In genomic region chr10:71748671-71749191, GRCh38 we compare ENCODE assay signal across 8 cellular contexts. TPM values are rescaled to one million over a fixed set of nuclear protein-coding genes. Genes with fewer than 3 reads are reported as not detected.
DNase-seq lines count a peak whose midpoint lies in the region; ATAC-seq and TF ChIP-seq lines count a peak whose summit lies in the region.

No MANE protein-coding gene starts in this region.

- peak overlapping the region; percentile 18; the same call in 1 of the 2 replicates for H3K4me3 ChIP-seq in OCI-LY3 (ENCODE audit: low read length)
- H3K4me3 ChIP-seq in left lung = peak overlapping the region in 1 of 2 donors; percentile 2

- intact Hi-C loops in left lung (cut with DNase I) = no loop called here

- H3K9me3 ChIP-seq in OCI-LY3 (ENCODE audit: insufficient read depth, low read length) = no peaks in the 10 kb centered on the region
- no peaks in the 10 kb centered on the region for H3K9me3 ChIP-seq in left lung

- DNase-seq in activated gamma-delta T cell (lab: John Stamatoyannopoulos, UW) (peak; percentile 53), left lung (peak; percentile 86 to 94), RKO (ENCODE audit: low spot score) (no peak), SHP77 treated with DMSO at 0.1 percent for 48 hours (lab: John Stamatoyannopoulos, UW) (no peak), HEK293T (ENCODE audit: extremely low spot score) (no peak)
- DNase-seq in stimulated activated CD8-positive, alpha-beta memory T cell treated with anti-CD3 and anti-CD28 coated beads, Interleukin-4, amount 100 ng/mL, for 24 hours (ENCODE audit: low read depth) = peak; percentile 60

- H3K36me3 ChIP-seq in OCI-LY3 (replicated peaks; ENCODE audit: low read depth, low read length) (no peaks in the 10 kb centered on the region), left lung (peaks cover 0 to 39% of the 10 kb centered on the region in 2 donors)

- H3K27ac ChIP-seq in OCI-LY3 (ENCODE audit: low read length) = no peak overlapping the region
- H3K27ac ChIP-seq in left lung = peak overlapping the region; percentile 71 to 94

- H3K27me3 ChIP-seq in OCI-LY3 (ENCODE audit: low read depth, low read length) = peaks cover 4% of the 10 kb centered on the region
- no peaks in the 10 kb centered on the region for H3K27me3 ChIP-seq in left lung

- H2AFZ ChIP-seq in OCI-LY3 (ENCODE audit: low read depth, low read length) = peak overlapping the region; percentile 97

- POLR2A ChIA-PET in HEK293T (lab: Yijun Ruan, JAX) = no interaction called here

- peaks cover 25% of the 10 kb centered on the region for H3K4me1 ChIP-seq in OCI-LY3 (ENCODE audit: low read length)
- H3K4me1 ChIP-seq in left lung = peaks cover 39 to 95% of the 10 kb centered on the region in 2 donors

- H3K4me2 ChIP-seq in OCI-LY3 (ENCODE audit: low read length) = peak overlapping the region; percentile 64

- ATAC-seq in GM19468 (IDR thresholded peaks at IDR 0.05; ENCODE audit: extremely low read depth, unreplicated experiment) (peak; percentile 25), left lung (peak; percentile 62)

- H4K20me1 ChIP-seq in OCI-LY3 (ENCODE audit: insufficient read depth, low read length) = no peaks in the 10 kb centered on the region

- peak overlapping the region; percentile 4; the same call in 1 of the 2 replicates for H3K9ac ChIP-seq in OCI-LY3 (ENCODE audit: low read length)

- no peaks in the 10 kb centered on the region for H3K79me2 ChIP-seq in OCI-LY3 (ENCODE audit: low read length)

- TF ChIP-seq CTCF in OCI-LY3 (IDR thresholded peaks at IDR 0.05; ENCODE audit: low read depth, low read length) = no peak
- peak in 1 of 2 donors; percentile 37 for TF ChIP-seq CTCF in left lung (IDR thresholded peaks at IDR 0.05)

- CTCF ChIA-PET in HEK293T (lab: Yijun Ruan, JAX) = no interaction called here

TF ChIP-seq in HEK293T, 16 proteins besides CTCF, POLR2A, EP300 and RAD21:
- TF ChIP-seq ELF4 (IDR thresholded peaks at IDR 0.05) (no peak), ZNF384 (IDR thresholded peaks at IDR 0.05) (no peak), NFRKB (IDR thresholded peaks at IDR 0.05) (no peak), L3MBTL2 (conservative IDR thresholded peaks at IDR 0.05) (no peak), BHLHE40 (IDR thresholded peaks at IDR 0.05; ENCODE audit: borderline replicate concordance) (no peak), LEF1 (IDR thresholded peaks at IDR 0.05; ENCODE audit: borderline replicate concordance) (no peak)
- TF ChIP-seq, protein P1, sequence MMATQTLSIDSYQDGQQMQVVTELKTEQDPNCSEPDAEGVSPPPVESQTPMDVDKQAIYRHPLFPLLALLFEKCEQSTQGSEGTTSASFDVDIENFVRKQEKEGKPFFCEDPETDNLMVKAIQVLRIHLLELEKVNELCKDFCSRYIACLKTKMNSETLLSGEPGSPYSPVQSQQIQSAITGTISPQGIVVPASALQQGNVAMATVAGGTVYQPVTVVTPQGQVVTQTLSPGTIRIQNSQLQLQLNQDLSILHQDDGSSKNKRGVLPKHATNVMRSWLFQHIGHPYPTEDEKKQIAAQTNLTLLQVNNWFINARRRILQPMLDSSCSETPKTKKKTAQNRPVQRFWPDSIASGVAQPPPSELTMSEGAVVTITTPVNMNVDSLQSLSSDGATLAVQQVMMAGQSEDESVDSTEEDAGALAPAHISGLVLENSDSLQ (IDR thresholded peaks at IDR 0.05) = no peak
TF ChIP-seq in HEK293T: peak in this region for 0.

RNA-seq across cellular contexts. Expression of gene VSIR, which starts 24.6 kb away (rescaled TPM):
- total RNA-seq in left lung = 100 to 1,000 TPM in 1 of 2 donors, 10 to 100 TPM in 1; 46.7 to 133 TPM

RNA-seq across cellular contexts. Expression of gene C10orf105, which starts 29.2 kb away (rescaled TPM):
- total RNA-seq in left lung = 1 to 10 TPM in 1 of 2 donors, under 1 TPM in 1; 0.17 to 1.0 TPM

Comparison
In these comparisons a context has a peak if more than half of its experiments do, and no peak if none do; other contexts are left out.
1. DNase-seq: peak in activated gamma-delta T cell (single experiment), left lung (2 of 2) and stimulated activated CD8-positive, alpha-beta memory T cell treated with anti-CD3 and anti-CD28 coated beads, Interleukin-4, amount 100 ng/mL, for 24 hours (single experiment); none in RKO (single experiment), SHP77 treated with DMSO at 0.1 percent for 48 hours (single experiment) and HEK293T (single experiment).